20 cellular contexts compared by ENCODE assay signal in genomic region chr1:28161770-28162550, GRCh38. TPM values are rescaled to one million over a fixed set of nuclear protein-coding genes. Genes with fewer than 3 reads are reported as not detected.
DNase-seq lines count a peak whose midpoint lies in the region; ATAC-seq, FAIRE-seq and TF ChIP-seq lines count a peak whose summit lies in the region.
"Had no signal": no experiment of that assay in that cellular context is flagged by ENCODE, and none has a peak within 500 bp of the region (broad histone marks: within the 10 kb centered on the region; RNA-seq: fewer than 3 reads in every experiment).

No MANE protein-coding gene starts in this region.

- ATAC-seq in effector memory CD8-positive, alpha-beta T cell (replicated peaks), result no peak
- ATAC-seq in HG03108 (IDR thresholded peaks at IDR 0.05; ENCODE audit: unreplicated experiment), result no peak
- ATAC-seq: activated CD8-positive, alpha-beta memory T cell treated with anti-CD3 and anti-CD28 coated beads, Interleukin-2, amount 10 ng/mL, durations not matched to agents 7 days and 5 days; SK-N-SH treated with all-trans-retinoic acid at 6 μM for 48 hours; stimulated activated naive CD8-positive, alpha-beta T cell treated with anti-CD3 and anti-CD28 coated beads, Interleukin-15, Interleukin-2, amounts not matched to agents 100 U/mL and 50 U/mL, for 24 hours had no signal

- H3K56ac ChIP-seq in H1 (replicated peaks; ENCODE audit: insufficient read length, low read depth, low read length), result no peak overlapping the region

- no peak overlapping the region for H2BK120ac ChIP-seq in H1 (replicated peaks; ENCODE audit: low read depth, low read length)

- no peak overlapping the region for H2BK5ac ChIP-seq in H1 (ENCODE audit: low read depth, low read length)

- H3K27me3 Mint-ChIP-seq in effector memory CD8-positive, alpha-beta T cell, result no peaks in the 10 kb centered on the region

- H4K8ac ChIP-seq in H1 (ENCODE audit: extremely low read depth, insufficient read depth, low read length), result no peak overlapping the region

- H3K18ac ChIP-seq in H1 (ENCODE audit: extremely low read depth, low read length), result no peak overlapping the region; the same call in 1 of the 2 replicates

- whole genome bisulfite sequencing in H1 (ENCODE audit: extremely low coverage in 1 of 2, insufficient coverage in 1 of 2, insufficient read length in 1 of 2, insufficient replicate concordance in 2 of 2, low coverage in 1 of 2, low lambda C conversion rate in 2 of 2, missing lambda C conversion rate in 1 of 2), 2 experiments, result 87% methylated on average over 10 of the region's 10 CpGs; no CpG with 5 or more reads in 1 of the 2 experiments

- H3K36me3 ChIP-seq in Karpas-422 (ENCODE audit: insufficient read depth, low read length) (no peaks in the 10 kb centered on the region; the same call in 1 of the 2 replicates), H1 (ENCODE audit: control insufficient read depth in 2 of 4, insufficient read depth in 4 of 4, low read length in 3 of 4) (no peaks in the 10 kb centered on the region), neutrophil (peaks cover 37% of the 10 kb centered on the region)
- H3K36me3 ChIP-seq: uterus had no signal

- peaks cover 2% of the 10 kb centered on the region for H3K36me3 Mint-ChIP-seq in effector memory CD8-positive, alpha-beta T cell (ENCODE audit: insufficient read depth)
- H3K36me3 Mint-ChIP-seq: mesothelial cell of epicardium had no signal

- peaks cover 40% of the 10 kb centered on the region for H3K4me1 ChIP-seq in Karpas-422 (ENCODE audit: low read length)
- H3K4me1 ChIP-seq in H1 (replicated peaks in 1 of 4; ENCODE audit: control insufficient read depth in 3 of 4, insufficient read depth in 4 of 4, low read length in 3 of 4), result no peaks in the 10 kb centered on the region
- peaks cover 85 to 93% of the 10 kb centered on the region in 2 experiments for H3K4me1 ChIP-seq in neutrophil (ENCODE audit: control insufficient read depth in 1 of 2, insufficient read depth in 1 of 2, low read depth in 1 of 2, low read length in 1 of 2)

- POLR2A ChIA-PET in H1 (lab: Charles Lee; ENCODE audit: partially characterized antibody), result interaction anchor here (1.0 to 2.2 kb wide), 4 partner anchors 15 to 346 kb away, joined by 3 to 5 read pairs (median 4); no protein-coding TSS in a partner anchor

- no peak for TF ChIP-seq POLR2A in H1 (IDR thresholded peaks at IDR 0.05; ENCODE audit: control extremely low read depth in 1 of 2, low read depth in 2 of 2, low read length in 2 of 2)

- H3K9ac ChIP-seq in Karpas-422 (ENCODE audit: low read length) (no peak overlapping the region), H1 (replicated peaks in 1 of 4; ENCODE audit: extremely low read depth in 1 of 4, low read depth in 3 of 4, low read length in 3 of 4) (no peak overlapping the region)

- no peak overlapping the region for H3K4me3 ChIP-seq in Karpas-422 (ENCODE audit: low read length)
- no peak overlapping the region for H3K4me3 ChIP-seq in H1 (ENCODE audit: extremely low read depth in 1 of 4, insufficient read depth in 2 of 4, low read depth in 3 of 4, low read length in 4 of 4)
- H3K4me3 ChIP-seq in neutrophil (ENCODE audit: low read depth in 1 of 2, low read length in 1 of 2), result no peak overlapping the region
- H3K4me3 ChIP-seq: uterus had no signal

- no peak overlapping the region for H4K91ac ChIP-seq in H1 (replicated peaks; ENCODE audit: insufficient read length, low read length)

- H3K4ac ChIP-seq in H1 (replicated peaks; ENCODE audit: insufficient read length, low read depth, low read length), result no peak overlapping the region

- H3K27ac Mint-ChIP-seq in effector memory CD8-positive, alpha-beta T cell, result no peak overlapping the region
- H3K27ac Mint-ChIP-seq: activated CD8-positive, alpha-beta memory T cell treated with anti-CD3 and anti-CD28 coated beads, Interleukin-2, amount 10 ng/mL, durations not matched to agents 7 days and 5 days; mesothelial cell of epicardium had no signal

- TF ChIP-seq RAD21 in H1 (IDR thresholded peaks at IDR 0.05 in 1 of 2, conservative IDR thresholded peaks at IDR 0.05 in 1 of 2; ENCODE audit: low read depth in 2 of 2, low read length in 2 of 2), result no peak

- TF ChIP-seq CTCF in H1 (IDR thresholded peaks at IDR 0.05; ENCODE audit: control extremely low read depth in 1 of 3, insufficient read depth in 1 of 3, low read depth in 1 of 3, low read length in 3 of 3), result no peak
- TF ChIP-seq CTCF in neutrophil (IDR thresholded peaks at IDR 0.05), result no peak

- H2BK15ac ChIP-seq in H1 (ENCODE audit: low read length), result no peak overlapping the region

- CTCF ChIA-PET in H1 (lab: Charles Lee; ENCODE audit: partially characterized antibody), result interaction anchor here (0.6 to 2.7 kb wide), 7 partner anchors 13 to 419 kb away, joined by 3 to 8 read pairs (median 4); no protein-coding TSS in a partner anchor

- H3K27me3 ChIP-seq in Karpas-422 (ENCODE audit: low read length), result no peaks in the 10 kb centered on the region
- H3K27me3 ChIP-seq in H1 (replicated peaks in 1 of 4; ENCODE audit: control insufficient read depth in 3 of 4, extremely low read depth in 1 of 4, insufficient read depth in 3 of 4, low read length in 3 of 4), result no peaks in the 10 kb centered on the region
- H3K27me3 ChIP-seq in neutrophil, result no peaks in the 10 kb centered on the region
- H3K27me3 ChIP-seq: uterus had no signal

- H3K4me2 ChIP-seq in Karpas-422 (ENCODE audit: low read depth, low read length, poor library complexity, severe bottlenecking) (no peak overlapping the region), H1 (ENCODE audit: insufficient read depth in 1 of 2, low read depth in 2 of 2, low read length in 2 of 2) (no peak overlapping the region)

- H3K79me2 ChIP-seq in Karpas-422 (ENCODE audit: low read length) (peaks cover 86% of the 10 kb centered on the region), H1 (ENCODE audit: control insufficient read depth in 1 of 2, insufficient read depth in 2 of 2, low read length in 2 of 2) (no peaks in the 10 kb centered on the region)

- no peak for FAIRE-seq in H1 (lab: Jason Lieb, UNC)

- H2BK20ac ChIP-seq in H1 (ENCODE audit: low read length), result peak overlapping the region; percentile 48; the same call in 1 of the 2 replicates

- DNase-seq in COLO668 (lab: John Stamatoyannopoulos, UW; ENCODE audit: unreplicated experiment) (peak; percentile 32), Karpas-422 (no peak), H1 (ENCODE audit: low read depth in 1 of 2, low spot score in 2 of 2) (no peak)
- DNase-seq in activated effector memory CD4-positive, alpha-beta T cell treated with Interleukin-2 at 50 U/mL for 16 hours, result no peak
- DNase-seq in effector memory CD8-positive, alpha-beta T cell, result no peak
- no peak for DNase-seq in activated naive CD4-positive, alpha-beta T cell treated with anti-CD3 and anti-CD28 coated beads, Interleukin-2, amount 50 U/mL, for 16 hours
- DNase-seq: activated CD8-positive, alpha-beta memory T cell treated with anti-CD3 and anti-CD28 coated beads, Interleukin-2, amount 10 ng/mL, durations not matched to agents 7 days and 5 days; activated effector memory CD4-positive, alpha-beta T cell treated with anti-CD3 and anti-CD28 coated beads, Interleukin-2, amount 50 U/mL, for 16 hours; COR-L47; effector CD8-positive, alpha-beta T cell; islet precursor cell; NCI-H187 treated with DMSO at 0.1 percent for 48 hours; NCI-H526; OCI-M1; stimulated activated naive CD8-positive, alpha-beta T cell treated with anti-CD3 and anti-CD28 coated beads, Interleukin-15, Interleukin-2, amounts not matched to agents 100 U/mL and 50 U/mL, for 24 hours; uterus had no signal

- H3K79me1 ChIP-seq in H1 (ENCODE audit: low read depth, low read length), result no peaks in the 10 kb centered on the region

- no peaks in the 10 kb centered on the region for H3K23me2 ChIP-seq in H1 (ENCODE audit: low read depth, low read length)

- peaks cover 0 to 4% of the 10 kb centered on the region in 2 donors for H3K4me1 Mint-ChIP-seq in effector memory CD8-positive, alpha-beta T cell (ENCODE audit: low read depth in 2 of 2)

- H4K20me1 ChIP-seq in Karpas-422 (ENCODE audit: insufficient read depth, low read depth, low read length), result no peaks in the 10 kb centered on the region
- H4K20me1 ChIP-seq in H1 (replicated peaks in 1 of 2; ENCODE audit: control insufficient read depth in 1 of 2, insufficient read depth in 2 of 2, low read length in 2 of 2), result no peaks in the 10 kb centered on the region

- H3K23ac ChIP-seq in H1 (ENCODE audit: insufficient read length), result no peak overlapping the region

- H3K14ac ChIP-seq in H1 (ENCODE audit: insufficient read length), result no peak overlapping the region

- H2AK5ac ChIP-seq in H1 (ENCODE audit: low read depth, low read length), result no peak overlapping the region

- 0 out of 2 replicates have a peak overlapping the region, but pooled peaks have one; percentile 43 for H2BK12ac ChIP-seq in H1 (ENCODE audit: low read depth, low read length)

- H3K9me3 ChIP-seq in Karpas-422 (ENCODE audit: low read length), result no peaks in the 10 kb centered on the region
- H3K9me3 ChIP-seq in H1 (ENCODE audit: insufficient read depth in 2 of 2, low read depth in 1 of 2, low read length in 1 of 2), result no peaks in the 10 kb centered on the region
- no peaks in the 10 kb centered on the region for H3K9me3 ChIP-seq in neutrophil
- H3K9me3 ChIP-seq: uterus had no signal

- no peak overlapping the region for H3K4me3 Mint-ChIP-seq in effector memory CD8-positive, alpha-beta T cell
- H3K4me3 Mint-ChIP-seq: activated CD8-positive, alpha-beta memory T cell treated with anti-CD3 and anti-CD28 coated beads, Interleukin-2, amount 10 ng/mL, durations not matched to agents 7 days and 5 days; mesothelial cell of epicardium had no signal

- TF ChIP-seq EP300 in H1 (IDR thresholded peaks at IDR 0.05; ENCODE audit: borderline replicate concordance in 1 of 2, low read depth in 2 of 2, low read length in 2 of 2), result no peak

- no peaks in the 10 kb centered on the region for H3K9me2 ChIP-seq in Karpas-422 (replicated peaks; ENCODE audit: insufficient read depth, low read length)

- no peaks in the 10 kb centered on the region for H3K9me3 Mint-ChIP-seq in effector memory CD8-positive, alpha-beta T cell
- H3K9me3 Mint-ChIP-seq: mesothelial cell of epicardium had no signal

- peak overlapping the region; percentile 64 for H3K27ac ChIP-seq in Karpas-422 (ENCODE audit: low read length)
- no peak overlapping the region for H3K27ac ChIP-seq in H1 (ENCODE audit: low read depth, low read length)
- H3K27ac ChIP-seq in neutrophil, result peak overlapping the region; percentile 77

- H2AFZ ChIP-seq in Karpas-422 (ENCODE audit: low read length) (no peak overlapping the region), H1 (ENCODE audit: low read length) (no peak overlapping the region)

- no peak overlapping the region for H4K5ac ChIP-seq in H1 (ENCODE audit: insufficient read length, low read depth, low read length)

RNA-seq across cellular contexts. Expression of gene PTAFR, which starts 14.5 kb away (rescaled TPM):
- total RNA-seq in Karpas-422 (2014; rRNA removed; shearing (Covaris generic); ENCODE audit: low replicate concordance), result 37.8 and 74.2 TPM in 2 replicates
- total RNA-seq in H1 (2021; fragmentation: NEBNext Ultra II Directional; extraction: Animal tissue kit (Norgen Biotek cat#: 25700)), result 1.2 TPM in 2 replicates
- polyA plus RNA-seq in H1 (2011; rRNA removed), result 3.4 and 4.9 TPM in 2 replicates
- 2.7 TPM for polyA plus RNA-seq in H1 (2011; cell fraction: cytosol; rRNA removed)
- 1.2 TPM for polyA plus RNA-seq in H1 (2011; cell fraction: nucleus; rRNA removed)
- 1.4 to 1.6 TPM (median 1.5 TPM) in 4 replicates for polyA plus RNA-seq in H1 (2012, experiment 1 of 2)
- 1.3 TPM for polyA plus RNA-seq in H1 (2012, experiment 2 of 2)
- 1.8 TPM for polyA plus RNA-seq in H1 (2013, experiment 1 of 2)
- 2.0 TPM for polyA plus RNA-seq in H1 (2013, experiment 2 of 2)
- polyA minus RNA-seq in H1 (2011; rRNA and poly(A)+ RNA removed), result 5.5 and 6.6 TPM in 2 replicates
- 0.73 TPM for polyA minus RNA-seq in H1 (2011; cell fraction: cytosol; rRNA and poly(A)+ RNA removed)
- 1.4 TPM for polyA minus RNA-seq in H1 (2011; cell fraction: nucleus; rRNA and poly(A)+ RNA removed)

Comparison
In these comparisons a context has a peak if more than half of its experiments do, and no peak if none do; other contexts are left out.
1. RNA of gene PTAFR, which starts 14.5 kb away (total RNA-seq): 37.8 to 74.2 TPM in Karpas-422; 1.2 TPM in H1; every median in the first group is over 10 times any median in the second.